8 cellular contexts compared by ENCODE assay signal in the genomic region with DNA sequence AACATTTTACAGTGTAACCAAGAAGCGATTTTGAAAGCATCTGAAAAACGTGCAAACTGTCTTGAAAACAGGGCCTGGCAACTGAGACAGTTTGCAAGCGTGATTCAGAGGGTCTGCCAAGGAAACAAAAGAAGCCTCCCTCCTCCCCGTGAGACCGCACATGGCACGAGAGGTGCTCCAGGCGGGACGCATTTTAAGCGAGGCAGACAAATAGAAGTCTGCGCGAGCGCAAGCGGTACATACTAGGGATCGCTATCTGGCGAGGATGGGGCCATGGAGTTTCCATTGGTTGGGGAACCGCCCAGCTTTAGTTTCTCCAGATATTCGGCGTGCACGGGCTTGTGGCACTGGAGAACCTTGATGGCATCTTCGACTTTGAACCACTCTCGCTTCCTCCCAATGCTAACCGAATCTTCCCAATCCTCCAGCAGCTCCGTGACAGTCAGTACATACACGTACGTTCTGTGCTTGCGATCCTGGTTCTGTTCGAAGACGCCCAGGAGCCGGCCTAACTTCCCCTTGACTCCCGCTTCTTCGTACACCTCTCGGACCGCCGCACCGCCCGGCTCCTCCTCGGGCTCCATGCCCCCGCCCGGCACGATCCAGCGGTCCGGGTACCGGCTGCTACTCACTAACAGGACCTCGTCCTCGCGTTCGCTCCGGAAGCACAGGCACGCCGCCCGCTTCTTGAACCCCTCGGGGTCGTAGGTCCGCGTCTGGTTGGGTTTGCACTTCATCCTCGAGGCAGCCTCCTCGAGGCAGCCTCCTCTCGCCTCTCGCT. TPM values are rescaled to one million over a fixed set of nuclear protein-coding genes. Genes with fewer than 3 reads are reported as not detected.
DNase-seq lines count a peak whose midpoint lies in the region; ATAC-seq, FAIRE-seq and TF ChIP-seq lines count a peak whose summit lies in the region.
"Not testable (repeated sequence)": the region's sequence is repeated elsewhere in the genome, so short reads cannot be mapped to it uniquely, and the experiment has no call there.

No MANE protein-coding gene starts in this region.

- H3K4me2 ChIP-seq in endothelial cell of umbilical vein (ENCODE audit: insufficient read depth, low read length) (peak overlapping the region; percentile 51), keratinocyte (ENCODE audit: control insufficient read depth, extremely low read depth, insufficient read depth, low read depth, low read length) (peak overlapping the region; percentile 73)

- H3K27ac ChIP-seq in SJCRH30 (peak overlapping the region; percentile 57; the same call in 1 of the 2 replicates), prostate gland (peak overlapping the region; percentile 53 to 65)
- not testable (repeated sequence) for H3K27ac ChIP-seq in endothelial cell of umbilical vein (ENCODE audit: insufficient read depth, low read depth, low read length); keratinocyte (ENCODE audit: control insufficient read depth, insufficient read depth, low read length); urinary bladder (ENCODE audit: low read depth)

- CTCF ChIA-PET in endothelial cell of umbilical vein (lab: Charles Lee) = interaction anchor here (1.0 kb wide), 1 partner anchor 8 kb away, joined by 4 read pairs; no protein-coding TSS in a partner anchor

- intact Hi-C loops in endothelial cell of umbilical vein (cut with micrococcal nuclease) = loop anchor here (10.0 kb wide), 1 partner anchor 769 kb away; no protein-coding TSS in a partner anchor
- intact Hi-C loops in prostate gland (cut with DNase I) = not testable (repeated sequence)

- H4K20me1 ChIP-seq in endothelial cell of umbilical vein (replicated peaks; ENCODE audit: control insufficient read depth, extremely low read depth, insufficient read depth, low read length); keratinocyte (ENCODE audit: control insufficient read depth, extremely low read depth, insufficient read depth, low read length): not testable (repeated sequence)

- not testable (repeated sequence) for H3K36me3 ChIP-seq in ES-I3 (ENCODE audit: insufficient read depth, low read length); SJCRH30; endothelial cell of umbilical vein (ENCODE audit: control insufficient read depth in 2 of 2, extremely low read depth in 1 of 2, insufficient read depth in 2 of 2, low read length in 2 of 2); keratinocyte (ENCODE audit: control insufficient read depth in 2 of 2, extremely low read depth in 1 of 2, insufficient read depth in 2 of 2, low read length in 2 of 2); prostate gland; urinary bladder (ENCODE audit: insufficient read depth)

- BruUV-seq in endothelial cell of umbilical vein (replicated peaks; lab: Mats Ljungman, UMichigan) = not testable (repeated sequence)

- H3K27me3 ChIP-seq in SJCRH30; endothelial cell of umbilical vein (ENCODE audit: control insufficient read depth in 2 of 2, insufficient read depth in 2 of 2, low read length in 2 of 2); keratinocyte (ENCODE audit: control insufficient read depth, extremely low read depth, insufficient read depth, low read length); prostate gland (replicated peaks; ENCODE audit: insufficient read depth): not testable (repeated sequence)

- peak; percentile 18 for ATAC-seq in HG02885 (IDR thresholded peaks at IDR 0.05; ENCODE audit: poor library complexity, unreplicated experiment)

- H3K27me3 Mint-ChIP-seq in activated naive CD4-positive, alpha-beta T cell treated with anti-CD3 and anti-CD28 coated beads, Interleukin-2, amount 50 U/mL, for 24 hours = peaks cover 14% of the 10 kb centered on the region

- not testable (repeated sequence) for TF ChIP-seq CTCF in endothelial cell of umbilical vein (IDR thresholded peaks at IDR 0.05; ENCODE audit: extremely low read depth in 1 of 2, insufficient read depth in 1 of 2, low read depth in 1 of 2, low read length in 2 of 2); keratinocyte (optimal IDR thresholded peaks at IDR 0.05 in 1 of 3, IDR thresholded peaks at IDR 0.05 in 1 of 3, conservative IDR thresholded peaks at IDR 0.05 in 1 of 3; ENCODE audit: extremely low read depth in 1 of 3, insufficient read depth in 2 of 3, low read length in 3 of 3); prostate gland (IDR thresholded peaks at IDR 0.05)

- dilution Hi-C loops in endothelial cell of umbilical vein (cut with MboI; ENCODE audit: extremely low pct_ligation_motif_present, low sequenced_read_pairs); keratinocyte (cut with MboI; ENCODE audit: extremely low pct_ligation_motif_present, low sequenced_read_pairs): not testable (repeated sequence)

- H3K27ac Mint-ChIP-seq in activated naive CD4-positive, alpha-beta T cell treated with anti-CD3 and anti-CD28 coated beads, Interleukin-2, amount 50 U/mL, for 24 hours = not testable (repeated sequence)

- H3K4me1 ChIP-seq in ES-I3 (ENCODE audit: insufficient read depth, low read length); SJCRH30; endothelial cell of umbilical vein (ENCODE audit: control insufficient read depth, extremely low read depth, insufficient read depth, low read length); keratinocyte (ENCODE audit: control insufficient read depth, extremely low read depth, insufficient read depth, low read length); prostate gland (replicated peaks); urinary bladder (ENCODE audit: insufficient read depth): not testable (repeated sequence)

- FAIRE-seq in endothelial cell of umbilical vein (lab: Jason Lieb, UNC) = peak; percentile 88
- peak; percentile 93 for FAIRE-seq in keratinocyte (lab: Jason Lieb, UNC)

- not testable (repeated sequence) for TF ChIP-seq POLR2A in endothelial cell of umbilical vein (IDR thresholded peaks at IDR 0.05; ENCODE audit: low read depth, low read length); prostate gland (IDR thresholded peaks at IDR 0.05)

- not testable (repeated sequence) for H3K9me3 Mint-ChIP-seq in activated naive CD4-positive, alpha-beta T cell treated with anti-CD3 and anti-CD28 coated beads, Interleukin-2, amount 50 U/mL, for 24 hours

- H2AFZ ChIP-seq in endothelial cell of umbilical vein (ENCODE audit: low read depth, low read length) (peak overlapping the region; percentile 78), keratinocyte (ENCODE audit: control insufficient read depth, low read length) (peak overlapping the region; percentile 66)

- not testable (repeated sequence) for H3K9me3 ChIP-seq in ES-I3 (ENCODE audit: control insufficient read depth, insufficient read depth, low read length); SJCRH30 (replicated peaks); endothelial cell of umbilical vein (replicated peaks; ENCODE audit: control insufficient read depth, insufficient read depth, low read length); keratinocyte (ENCODE audit: control insufficient read depth, low read depth, low read length); prostate gland

- H3K4me1 Mint-ChIP-seq in activated naive CD4-positive, alpha-beta T cell treated with anti-CD3 and anti-CD28 coated beads, Interleukin-2, amount 50 U/mL, for 24 hours = peaks cover 13% of the 10 kb centered on the region

- peak overlapping the region; percentile 83 for H3K4me3 Mint-ChIP-seq in activated naive CD4-positive, alpha-beta T cell treated with anti-CD3 and anti-CD28 coated beads, Interleukin-2, amount 50 U/mL, for 24 hours

- H3K4me3 ChIP-seq in SJCRH30 (peak overlapping the region; percentile 71), endothelial cell of umbilical vein (replicated peaks in 1 of 3; ENCODE audit: insufficient read depth in 1 of 3, low read depth in 1 of 3, low read length in 3 of 3) (peak overlapping the region; percentile 23 to 56 (median 45)), keratinocyte (ENCODE audit: control insufficient read depth in 2 of 3, extremely low read depth in 1 of 3, insufficient read depth in 2 of 3, low read depth in 1 of 3, low read length in 3 of 3) (peak overlapping the region; percentile 43 to 64 (median 61)), prostate gland (peak overlapping the region; percentile 46 to 48), urinary bladder (ENCODE audit: low read depth, low read length) (peak overlapping the region; percentile 48)

- not testable (repeated sequence) for H3K36me3 Mint-ChIP-seq in activated naive CD4-positive, alpha-beta T cell treated with anti-CD3 and anti-CD28 coated beads, Interleukin-2, amount 50 U/mL, for 24 hours

- DNase-seq in SJCRH30 (peak in 1 of 2 experiments; percentile 26), endothelial cell of umbilical vein (ENCODE audit: low read depth, low spot score) (peak; percentile 10)
- not testable (repeated sequence) for DNase-seq in keratinocyte (ENCODE audit: low read depth, low spot score); prostate gland (ENCODE audit: low spot score)

- POLR2A ChIA-PET in endothelial cell of umbilical vein (lab: Charles Lee) = not testable (repeated sequence)

- not testable (repeated sequence) for H3K9me1 ChIP-seq in endothelial cell of umbilical vein (replicated peaks; ENCODE audit: control insufficient read depth, extremely low read depth, insufficient read depth, low read length); keratinocyte (ENCODE audit: control insufficient read depth, extremely low read depth, insufficient read depth, low read length)

- peak overlapping the region; percentile 75; the same call in 1 of the 2 replicates for H3K9ac ChIP-seq in ES-I3 (ENCODE audit: low read depth, low read length)
- H3K9ac ChIP-seq in endothelial cell of umbilical vein (replicated peaks; ENCODE audit: extremely low read depth, insufficient read depth, low read length) = not testable (repeated sequence)
- H3K9ac ChIP-seq in keratinocyte (ENCODE audit: control insufficient read depth, extremely low read depth, insufficient read depth, low read length) = peak overlapping the region; percentile 47

- 0% methylated on average over 9 of the region's 59 CpGs for WGBS in prostate gland
- 1% methylated on average over 46 of the region's 59 CpGs for WGBS in urinary bladder

- not testable (repeated sequence) for H3K79me2 ChIP-seq in endothelial cell of umbilical vein (ENCODE audit: control insufficient read depth, insufficient read depth, low read length); keratinocyte (ENCODE audit: control insufficient read depth, insufficient read depth, low read length)

RNA-seq across cellular contexts. Expression of a gene that starts 0.5 kb away (rescaled TPM):
- total RNA-seq in SJCRH30 (2014; rRNA removed; shearing (Covaris generic)) = 33.7 and 35.8 TPM in 2 replicates
- total RNA-seq in endothelial cell of umbilical vein (3.7 and 3.9 TPM in 2 replicates), prostate gland (100 to 1,000 TPM in 1 of 2 donors, 1 to 10 TPM in 1; 3.6 to 114 TPM), urinary bladder (11.4 TPM)
- polyA plus RNA-seq in endothelial cell of umbilical vein (3.5 and 4.3 TPM in 2 replicates), keratinocyte (13.6 to 18.4 TPM (median 14.0 TPM) in 3 replicates), urinary bladder (5.6 TPM)
- 4.4 TPM in 2 replicates for polyA plus RNA-seq in endothelial cell of umbilical vein (2011; cell fraction: cytosol; rRNA removed)
- 1.7 and 2.0 TPM in 2 replicates for polyA plus RNA-seq in endothelial cell of umbilical vein (2011; cell fraction: nucleus; rRNA removed)
- 11.9 and 13.7 TPM in 2 replicates for polyA plus RNA-seq in endothelial cell of umbilical vein (2012)
- polyA minus RNA-seq in endothelial cell of umbilical vein (3.8 and 5.9 TPM in 2 replicates), keratinocyte (6.7 to 12.0 TPM (median 10.4 TPM) in 3 replicates)
- not detected for polyA minus RNA-seq in endothelial cell of umbilical vein (2011; cell fraction: cytosol; rRNA and poly(A)+ RNA removed)
- 1.3 and 1.5 TPM in 2 replicates for polyA minus RNA-seq in endothelial cell of umbilical vein (2011; cell fraction: nucleus; rRNA and poly(A)+ RNA removed)
- 1.4 TPM for polyA plus RNA-seq in keratinocyte (2011; ENCODE audit: low read depth)
- polyA plus RNA-seq in keratinocyte (2011; cell fraction: cytosol; rRNA removed) = 11.8 and 21.8 TPM in 2 replicates
- 8.0 and 9.6 TPM in 2 replicates for polyA plus RNA-seq in keratinocyte (2011; cell fraction: nucleus; rRNA removed)
- 4.3 and 9.5 TPM in 2 replicates for polyA plus RNA-seq in keratinocyte (2012; ENCODE audit: low replicate concordance)
- 5.9 TPM for polyA minus RNA-seq in keratinocyte (2011; cell fraction: cytosol; rRNA and poly(A)+ RNA removed)
- 3.2 and 6.0 TPM in 2 replicates for polyA minus RNA-seq in keratinocyte (2011; cell fraction: nucleus; rRNA and poly(A)+ RNA removed)
